ENCODE assay signal across 9 cellular contexts in genomic region chr4:40897557-40898203, GRCh38.
DNase-seq lines count a peak whose midpoint lies in the region; ATAC-seq and TF ChIP-seq lines count a peak whose summit lies in the region.
"Had no signal": no experiment of that assay in that cellular context is flagged by ENCODE, and none has a peak within 500 bp of the region (broad histone marks: within the 10 kb centered on the region; RNA-seq: fewer than 3 reads in every experiment).

No MANE protein-coding gene starts in this region.

- CTCF ChIA-PET in activated B cell treated with CpG ODN at 0.5 μM for 24 hours (lab: Charles Lee), result interaction anchor here (1.0 to 2.9 kb wide), 13 partner anchors 9 to 163 kb away, joined by 3 to 20 read pairs (median 5); no protein-coding TSS in a partner anchor

- intact Hi-C loops in activated B cell treated with CpG ODN at 0.5 μM for 24 hours (cut with micrococcal nuclease), result loop anchor here (1.0 kb wide), 3 partner anchors 57 to 840 kb away; no protein-coding TSS in a partner anchor

- peaks cover 2% of the 10 kb centered on the region for H3K27me3 Mint-ChIP-seq in activated B cell treated with CpG ODN at 0.5 μM for 24 hours

- no peaks in the 10 kb centered on the region for H3K36me3 Mint-ChIP-seq in activated B cell treated with CpG ODN at 0.5 μM for 24 hours (ENCODE audit: low read depth)

- TF ChIP-seq CTCF in GM12864 (IDR thresholded peaks at IDR 0.05; ENCODE audit: low read depth, low read length, missing control alignments) (peak; percentile 86), activated B cell treated with CpG ODN at 0.5 μM for 24 hours (IDR thresholded peaks at IDR 0.05) (peak; percentile 37), cardiac fibroblast (IDR thresholded peaks at IDR 0.05; ENCODE audit: low read depth, low read length) (peak; percentile 75), kidney epithelial cell (IDR thresholded peaks at IDR 0.05; ENCODE audit: insufficient read depth, low read length, poor library complexity, severe bottlenecking) (peak; percentile 77)

- POLR2A ChIA-PET in activated B cell treated with CpG ODN at 0.5 μM for 24 hours (lab: Charles Lee), result interaction anchor here (0.7 kb wide), 1 partner anchor 75 kb away, joined by 4 read pairs; no protein-coding TSS in a partner anchor

- no peak overlapping the region; the same call in 1 of the 2 replicates for H3K4me3 ChIP-seq in GM12864 (ENCODE audit: low read depth, low read length)
- H3K4me3 ChIP-seq in cardiac fibroblast (replicated peaks in 1 of 2; ENCODE audit: low read depth in 2 of 2, low read length in 2 of 2), result no peak overlapping the region
- H3K4me3 ChIP-seq in kidney epithelial cell (ENCODE audit: low read depth, low read length), result no peak overlapping the region
- H3K4me3 ChIP-seq: skin epidermis had no signal

- H3K4me3 Mint-ChIP-seq in activated B cell treated with CpG ODN at 0.5 μM for 24 hours, result peak overlapping the region; percentile 69

- no peak for DNase-seq in GM12864 (ENCODE audit: low read depth)
- peak; percentile 73 for DNase-seq in NCI-H2171 (lab: John Stamatoyannopoulos, UW)
- peak; percentile 54 for DNase-seq in activated B cell treated with CpG ODN at 0.5 μM for 24 hours
- peak; percentile 65 to 70 for DNase-seq in cardiac fibroblast (ENCODE audit: low read depth in 2 of 2)
- no peak for DNase-seq in kidney epithelial cell (ENCODE audit: low read depth)
- DNase-seq in stimulated activated CD4-positive, alpha-beta T cell treated with anti-CD3 and anti-CD28 coated beads, Interleukin-2, amount 100 ng/mL, for 4 hours (ENCODE audit: low read depth), result peak; percentile 41

- peaks cover 8% of the 10 kb centered on the region for H3K4me1 Mint-ChIP-seq in activated B cell treated with CpG ODN at 0.5 μM for 24 hours

- no peaks in the 10 kb centered on the region for H3K9me3 Mint-ChIP-seq in activated B cell treated with CpG ODN at 0.5 μM for 24 hours

- no peaks in the 10 kb centered on the region for H3K36me3 ChIP-seq in kidney epithelial cell (ENCODE audit: control insufficient read depth, insufficient read depth, low read length)

- no peaks in the 10 kb centered on the region for H3K27me3 ChIP-seq in kidney epithelial cell (ENCODE audit: control insufficient read depth, insufficient read depth, low read length)

- no peak overlapping the region for H3K27ac Mint-ChIP-seq in activated B cell treated with CpG ODN at 0.5 μM for 24 hours

- peak; percentile 80 for ATAC-seq in HG02759 (IDR thresholded peaks at IDR 0.05; ENCODE audit: unreplicated experiment)
- peak; percentile 67 for ATAC-seq in activated B cell treated with CpG ODN at 0.5 μM for 24 hours (ENCODE audit: low read depth)
- ATAC-seq in GM21423 (IDR thresholded peaks at IDR 0.05; ENCODE audit: unreplicated experiment), result no peak

Comparison
In these comparisons a context has a peak if more than half of its experiments do, and no peak if none do; other contexts are left out.
1. DNase-seq: peak in NCI-H2171 (single experiment), activated B cell treated with CpG ODN at 0.5 μM for 24 hours (single experiment), cardiac fibroblast (2 of 2) and stimulated activated CD4-positive, alpha-beta T cell treated with anti-CD3 and anti-CD28 coated beads, Interleukin-2, amount 100 ng/mL, for 4 hours (single experiment); none in GM12864 (single experiment) and kidney epithelial cell (single experiment).
2. Peak in every context shown above with its lines, with median percentiles within 50 percentile points of each other: CTCF ChIP-seq.